ENCODE assay signal across 17 cellular contexts in the genomic region with DNA sequence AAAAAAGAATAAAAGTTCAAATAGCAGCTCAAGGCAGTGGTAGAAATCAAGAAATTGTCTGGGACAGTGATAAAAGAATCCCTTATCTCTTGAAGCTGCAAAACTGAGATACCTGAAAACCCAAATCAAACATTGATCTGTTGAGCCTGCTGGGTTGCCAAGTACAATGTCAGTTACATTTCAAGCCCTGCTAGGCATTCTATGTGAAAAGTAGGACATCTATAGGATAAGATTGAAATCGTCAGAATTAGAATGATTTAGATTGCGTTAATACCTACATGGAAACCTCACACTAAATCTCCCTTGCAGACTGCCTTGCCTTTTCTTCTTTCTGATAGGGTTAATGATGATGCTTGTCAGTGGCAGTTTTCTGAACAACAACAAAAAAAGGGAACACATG.
"Had no signal": no experiment of that assay in that cellular context is flagged by ENCODE, and none has a peak within 500 bp of the region (broad histone marks: within the 10 kb centered on the region; RNA-seq: fewer than 3 reads in every experiment).

No MANE protein-coding gene starts in this region.

- H3K4me1 ChIP-seq: body of pancreas, gastrocnemius medialis, left lung, psoas muscle, right lobe of liver, spleen had no signal

- H3K27me3 ChIP-seq: body of pancreas, gastrocnemius medialis, left lung, right lobe of liver, spleen had no signal

- H3K36me3 ChIP-seq: gastrocnemius medialis, left lung, right lobe of liver, spleen had no signal

- H3K27ac ChIP-seq: body of pancreas, coronary artery, gastrocnemius medialis, left lung, psoas muscle, right lobe of liver, spleen had no signal

- H3K4me3 ChIP-seq: body of pancreas, coronary artery, gastrocnemius medialis, left lung, psoas muscle, right lobe of liver, spleen had no signal

- ATAC-seq: body of pancreas; gastrocnemius medialis; left lung; psoas muscle; right lobe of liver; stimulated activated memory B cell treated with anti-CD40 and anti-IgM and Interleukin-4, amounts not matched to agents 10 μg/mL and 1 μg/mL and 100 μg/mL, for 72 hours had no signal

- H3K9me3 ChIP-seq: body of pancreas, gastrocnemius medialis, left lung, psoas muscle, right lobe of liver, spleen had no signal

- DNase-seq: activated CD4-positive, alpha-beta T cell treated with anti-CD3 and anti-CD28 coated beads, Interleukin-2, amount 50 U/mL, for 4 hours; activated T-cell treated with anti-CD3 and anti-CD28 coated beads, Interleukin-2, amount 50 U/mL, for 1 hour; amniotic stem cell; body of pancreas; central memory CD4-positive, alpha-beta T cell; effector CD4-positive, alpha-beta T cell; gastrocnemius medialis; left lung; mesenchymal stem cell; psoas muscle; right lobe of liver; spleen; stimulated activated CD4-positive, alpha-beta T cell treated with anti-CD3 and anti-CD28 coated beads, Interleukin-1b, Interleukin-23, amount 100 ng/mL, for 48 hours; substantia nigra; trophoblast cell had no signal
